In the genomic region with DNA sequence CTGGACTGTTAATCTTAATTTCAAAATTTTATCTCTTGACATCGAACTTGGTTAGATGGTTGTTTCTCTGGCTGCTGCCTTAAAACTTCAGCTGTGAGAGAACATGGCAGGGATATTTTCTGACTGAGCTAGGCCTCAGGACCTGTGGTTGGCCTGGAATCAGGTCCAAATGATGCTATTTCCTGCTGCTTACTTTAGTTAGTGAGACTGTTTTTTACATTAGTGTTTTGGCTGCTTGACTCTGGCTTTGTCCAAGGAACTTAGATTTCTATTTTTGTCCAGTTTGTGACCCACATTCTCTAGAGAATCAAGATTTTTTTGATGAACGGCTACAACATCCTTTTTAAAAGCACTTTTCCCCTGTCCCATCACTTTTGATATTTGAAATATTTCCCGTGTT, we compare ENCODE assay signal across 1 cellular context.
TF ChIP-seq lines count a peak whose summit lies in the region.

No MANE protein-coding gene starts in this region.

TF ChIP-seq in SK-N-SH, 30 proteins besides CTCF, POLR2A, EP300 and RAD21 (continued from another document):
- TF ChIP-seq ZBTB33 (IDR thresholded peaks at IDR 0.05; ENCODE audit: borderline replicate concordance, low read depth): no peak
- TF ChIP-seq NRF1 (IDR thresholded peaks at IDR 0.05; ENCODE audit: low read depth, low read length): no peak
- no peak; the same call in 1 of the 2 replicates for TF ChIP-seq JUND (IDR thresholded peaks at IDR 0.05)
- TF ChIP-seq, protein P1, sequence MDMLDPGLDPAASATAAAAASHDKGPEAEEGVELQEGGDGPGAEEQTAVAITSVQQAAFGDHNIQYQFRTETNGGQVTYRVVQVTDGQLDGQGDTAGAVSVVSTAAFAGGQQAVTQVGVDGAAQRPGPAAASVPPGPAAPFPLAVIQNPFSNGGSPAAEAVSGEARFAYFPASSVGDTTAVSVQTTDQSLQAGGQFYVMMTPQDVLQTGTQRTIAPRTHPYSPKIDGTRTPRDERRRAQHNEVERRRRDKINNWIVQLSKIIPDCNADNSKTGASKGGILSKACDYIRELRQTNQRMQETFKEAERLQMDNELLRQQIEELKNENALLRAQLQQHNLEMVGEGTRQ (IDR thresholded peaks at IDR 0.05; ENCODE audit: borderline replicate concordance, low read depth, low read length): no peak
- no peak for TF ChIP-seq SMC3 (IDR thresholded peaks at IDR 0.05; ENCODE audit: low read depth, low read length)
- TF ChIP-seq NFIC (IDR thresholded peaks at IDR 0.05; ENCODE audit: borderline replicate concordance): peak; percentile 69; the same call in 1 of the 2 replicates
- TF ChIP-seq RXRA (IDR thresholded peaks at IDR 0.05; ENCODE audit: borderline replicate concordance, low read depth): no peak
- TF ChIP-seq CHD2 (IDR thresholded peaks at IDR 0.05; ENCODE audit: low read length, partially characterized antibody): no peak
- no peak for TF ChIP-seq SIN3A (IDR thresholded peaks at IDR 0.05; ENCODE audit: borderline replicate concordance, low read depth, low read length)
- no peak for TF ChIP-seq REST (IDR thresholded peaks at IDR 0.05; ENCODE audit: low read depth, low read length)
- no peak for TF ChIP-seq RCOR1 (IDR thresholded peaks at IDR 0.05; ENCODE audit: low read length)
- TF ChIP-seq POLR2AphosphoS5 (IDR thresholded peaks at IDR 0.05; ENCODE audit: low read depth, low read length): no peak
- TF ChIP-seq EZH2phosphoT487 (IDR thresholded peaks at IDR 0.05; ENCODE audit: borderline replicate concordance, low read depth): no peak
- TF ChIP-seq FOXM1 (IDR thresholded peaks at IDR 0.05; ENCODE audit: low read depth): no peak
- TF ChIP-seq FOXJ3 (CRISPR knock-in tag; IDR thresholded peaks at IDR 0.05): no peak
